ENCODE assay signal across 8 cellular contexts in genomic region chr10:60733189-60733815, GRCh38. TPM values are rescaled to one million over a fixed set of nuclear protein-coding genes. Genes with fewer than 3 reads are reported as not detected.
DNase-seq lines count a peak whose midpoint lies in the region; ATAC-seq lines count a peak whose summit lies in the region.

No MANE protein-coding gene starts in this region.

- DNase-seq in NCI-H1436 (lab: John Stamatoyannopoulos, UW) (peak; percentile 9), NCI-H1436 treated with DMSO at 0.1 percent for 48 hours (lab: John Stamatoyannopoulos, UW) (no peak), NCI-H748 (lab: John Stamatoyannopoulos, UW; ENCODE audit: unreplicated experiment) (peak; percentile 69), right cardiac atrium (peak in 2 of 3 donors; percentile 51 to 65), skeletal muscle cell (ENCODE audit: low read depth) (no peak)
- peak; percentile 53 for DNase-seq in activated naive CD4-positive, alpha-beta T cell treated with anti-CD3 and anti-CD28 coated beads, Interleukin-2, amount 50 U/mL, for 16 hours

- no peaks in the 10 kb centered on the region for H3K9me3 ChIP-seq in right cardiac atrium (ENCODE audit: control insufficient read depth, low read length)

- peak overlapping the region; percentile 82 for H3K4me3 ChIP-seq in right cardiac atrium (ENCODE audit: low read length)
- H3K4me3 ChIP-seq in skeletal muscle cell (ENCODE audit: low read depth, low read length): peak overlapping the region; percentile 55

- H3K27me3 ChIP-seq in right cardiac atrium (ENCODE audit: control insufficient read depth, insufficient read depth): no peaks in the 10 kb centered on the region

- no peak overlapping the region for H3K27ac ChIP-seq in right cardiac atrium (ENCODE audit: low read length)

- peak; percentile 50 for ATAC-seq in HG02678 (IDR thresholded peaks at IDR 0.05; ENCODE audit: unreplicated experiment)
- ATAC-seq in right cardiac atrium: peak; percentile 74 to 75
- ATAC-seq in HG03457 (IDR thresholded peaks at IDR 0.05; ENCODE audit: unreplicated experiment): no peak

- peaks cover 2% of the 10 kb centered on the region for H3K4me1 ChIP-seq in right cardiac atrium (ENCODE audit: control insufficient read depth, insufficient read depth, low read length)

- intact Hi-C loops in right cardiac atrium (cut with DNase I): no loop called here

- 2% methylated on average over 51 of the region's 51 CpGs for WGBS in right cardiac atrium

RNA-seq across cellular contexts. Expression of gene CDK1, which starts 45.0 kb away (rescaled TPM):
- 1 to 10 TPM in 3 of 4 donors, under 1 TPM in 1; 0.58 to 4.6 (median 2.7) TPM for total RNA-seq in right cardiac atrium
- polyA plus RNA-seq in right cardiac atrium: 1.5 TPM

Comparison
In these comparisons a context has a peak if more than half of its experiments do, and no peak if none do; other contexts are left out.
1. DNase-seq: peak in NCI-H1436 (single experiment), NCI-H748 (single experiment), activated naive CD4-positive, alpha-beta T cell treated with anti-CD3 and anti-CD28 coated beads, Interleukin-2, amount 50 U/mL, for 16 hours (single experiment) and right cardiac atrium (2 of 3); none in NCI-H1436 treated with DMSO at 0.1 percent for 48 hours (single experiment) and skeletal muscle cell (single experiment).